15 cellular contexts compared by ENCODE assay signal in the genomic region with DNA sequence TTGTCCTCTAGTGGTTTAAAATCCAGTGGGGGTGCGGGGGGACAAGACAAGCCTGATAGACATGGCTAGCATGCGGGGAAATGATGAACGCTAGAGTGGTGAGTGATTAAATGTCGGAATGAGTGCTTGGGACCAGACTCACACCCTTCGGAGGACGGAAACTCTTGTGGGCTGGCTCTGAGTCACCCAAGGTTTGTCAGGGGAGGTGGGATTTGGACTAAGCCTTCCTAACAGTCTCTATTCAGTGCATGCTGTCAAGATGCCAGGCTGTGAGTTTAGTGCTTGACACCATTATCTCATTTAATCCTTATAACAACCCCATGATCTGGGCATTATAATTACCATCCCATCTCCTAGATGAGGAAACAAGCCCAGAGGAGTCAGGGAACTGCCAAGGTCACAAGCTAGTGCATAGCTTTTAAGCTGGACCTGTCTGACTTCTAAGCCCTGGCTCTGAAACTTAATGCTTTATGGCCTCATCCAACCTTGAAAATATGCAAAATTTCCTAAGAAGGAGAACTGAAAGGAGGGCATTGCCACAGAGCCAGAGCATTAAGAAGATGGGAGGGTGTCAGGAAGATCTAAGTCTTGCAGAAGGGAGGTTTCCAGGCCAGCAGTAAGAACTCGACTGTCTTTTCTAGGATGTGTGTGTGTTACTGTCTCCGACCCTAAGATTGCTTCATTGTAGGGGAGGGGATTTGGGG.
DNase-seq lines count a peak whose midpoint lies in the region; ATAC-seq, FAIRE-seq and TF ChIP-seq lines count a peak whose summit lies in the region.
"Had no signal": no experiment of that assay in that cellular context is flagged by ENCODE, and none has a peak within 500 bp of the region (broad histone marks: within the 10 kb centered on the region; RNA-seq: fewer than 3 reads in every experiment).

No MANE protein-coding gene starts in this region.

- no peak overlapping the region for H3K9ac ChIP-seq in neuronal stem cell (ENCODE audit: low read depth, low read length, poor library complexity)

- CTCF ChIA-PET in activated B cell treated with CpG ODN at 0.5 μM for 24 hours (lab: Charles Lee), result no interaction called here
- CTCF ChIA-PET in GM10248 (lab: Yijun Ruan, JAX), result no interaction called here

- H4K91ac ChIP-seq in neuronal stem cell (ENCODE audit: low read depth, low read length, poor library complexity), result no peak overlapping the region

- FAIRE-seq in H54 (lab: Jason Lieb, UNC), result peak; percentile 90

- H2BK5ac ChIP-seq in neuronal stem cell (ENCODE audit: low read length), result no peak overlapping the region

- no peak overlapping the region for H2BK12ac ChIP-seq in neuronal stem cell (ENCODE audit: low read length)

- H3K4me1 ChIP-seq in mesodermal cell (ENCODE audit: control insufficient read depth, insufficient read depth, low read length, poor library complexity, severe bottlenecking) (peaks cover 17% of the 10 kb centered on the region), neuronal stem cell (ENCODE audit: control insufficient read depth in 2 of 2, insufficient read depth in 1 of 2, low read depth in 1 of 2, low read length in 2 of 2) (peaks cover 0 to 8% of the 10 kb centered on the region in 2 donors)
- H3K4me1 ChIP-seq: Peyer's patch, suprapubic skin had no signal

- H3K27ac Mint-ChIP-seq in activated B cell treated with CpG ODN at 0.5 μM for 24 hours, result no peak overlapping the region
- H3K27ac Mint-ChIP-seq: CD8-positive, alpha-beta T cell; T-helper 2 cell treated with Interferon-gamma antibody and Interleukin-4, amounts not matched to agents 5 μg/mL and 100 μg/mL, for 36 hours had no signal

- no peaks in the 10 kb centered on the region for H3K36me3 ChIP-seq in mesodermal cell (ENCODE audit: control insufficient read depth, insufficient read depth, low read length)
- no peaks in the 10 kb centered on the region for H3K36me3 ChIP-seq in neuronal stem cell (replicated peaks in 1 of 2; ENCODE audit: control insufficient read depth in 2 of 2, insufficient read depth in 2 of 2, low read length in 2 of 2)
- H3K36me3 ChIP-seq: Peyer's patch, suprapubic skin had no signal

- H2BK15ac ChIP-seq in neuronal stem cell (ENCODE audit: low read length), result no peak overlapping the region

- H3K4me3 Mint-ChIP-seq in activated B cell treated with CpG ODN at 0.5 μM for 24 hours, result no peak overlapping the region
- H3K4me3 Mint-ChIP-seq: CD8-positive, alpha-beta T cell; immature natural killer cell; T-helper 2 cell treated with Interferon-gamma antibody and Interleukin-4, amounts not matched to agents 5 μg/mL and 100 μg/mL, for 36 hours had no signal

- no peak overlapping the region for H3K4ac ChIP-seq in neuronal stem cell (ENCODE audit: low read length)

- no peaks in the 10 kb centered on the region for H3K9me3 Mint-ChIP-seq in activated B cell treated with CpG ODN at 0.5 μM for 24 hours
- H3K9me3 Mint-ChIP-seq: CD8-positive, alpha-beta T cell; immature natural killer cell; T-helper 2 cell treated with Interferon-gamma antibody and Interleukin-4, amounts not matched to agents 5 μg/mL and 100 μg/mL, for 36 hours had no signal

- no peak overlapping the region for H3K23ac ChIP-seq in neuronal stem cell (ENCODE audit: low read depth, low read length, poor library complexity)

- no peak overlapping the region for H2AK5ac ChIP-seq in neuronal stem cell (ENCODE audit: low read depth, low read length)

- H3K79me1 ChIP-seq in neuronal stem cell (ENCODE audit: low read depth, low read length), result no peaks in the 10 kb centered on the region

- H3K36me3 Mint-ChIP-seq in activated B cell treated with CpG ODN at 0.5 μM for 24 hours (ENCODE audit: low read depth), result no peaks in the 10 kb centered on the region
- H3K36me3 Mint-ChIP-seq: CD8-positive, alpha-beta T cell had no signal

- DNase-seq in AG20443 (ENCODE audit: low spot score) (peak; percentile 62), H54 (ENCODE audit: insufficient read length, low spot score) (peak; percentile 61), activated B cell treated with CpG ODN at 0.5 μM for 24 hours (no peak), GM10248 (ENCODE audit: extremely low spot score) (no peak), neuronal stem cell (ENCODE audit: low spot score) (no peak), KG1 (lab: John Stamatoyannopoulos, UW) (no peak)
- DNase-seq: activated naive CD4-positive, alpha-beta T cell; CD8-positive, alpha-beta T cell; cortex of kidney; immature natural killer cell; Peyer's patch had no signal

- H2BK120ac ChIP-seq in neuronal stem cell (ENCODE audit: low read depth, low read length), result no peak overlapping the region

- ATAC-seq in activated B cell treated with CpG ODN at 0.5 μM for 24 hours (ENCODE audit: low read depth), result peak; percentile 28
- ATAC-seq in HG02678 (IDR thresholded peaks at IDR 0.05; ENCODE audit: unreplicated experiment), result no peak
- ATAC-seq: CD8-positive, alpha-beta T cell had no signal

- H4K8ac ChIP-seq in neuronal stem cell (ENCODE audit: low read depth, low read length), result no peak overlapping the region

- H3K27me3 Mint-ChIP-seq in activated B cell treated with CpG ODN at 0.5 μM for 24 hours, result peaks cover 38% of the 10 kb centered on the region

- H3K9me3 ChIP-seq in mesodermal cell (ENCODE audit: control insufficient read depth, low read length) (no peaks in the 10 kb centered on the region), neuronal stem cell (replicated peaks in 1 of 2; ENCODE audit: control insufficient read depth in 2 of 2, insufficient read depth in 1 of 2, low read depth in 1 of 2, low read length in 2 of 2) (no peaks in the 10 kb centered on the region)
- H3K9me3 ChIP-seq: Peyer's patch, suprapubic skin had no signal

- H3K18ac ChIP-seq in neuronal stem cell (ENCODE audit: low read length), result no peak overlapping the region

- POLR2A ChIA-PET in activated B cell treated with CpG ODN at 0.5 μM for 24 hours (lab: Charles Lee), result no interaction called here
- POLR2A ChIA-PET in GM10248 (lab: Yijun Ruan, JAX), result no interaction called here

- H3K4me3 ChIP-seq in mesodermal cell (ENCODE audit: extremely low read depth, insufficient read depth, low read length, poor library complexity, severe bottlenecking), result no peak overlapping the region
- H3K4me3 ChIP-seq in neuronal stem cell (ENCODE audit: low read length in 2 of 2), result no peak overlapping the region
- H3K4me3 ChIP-seq: Peyer's patch, suprapubic skin had no signal

- H3K4me1 Mint-ChIP-seq in activated B cell treated with CpG ODN at 0.5 μM for 24 hours, result peaks cover 15% of the 10 kb centered on the region
- H3K4me1 Mint-ChIP-seq: immature natural killer cell had no signal

- intact Hi-C loops in activated B cell treated with CpG ODN at 0.5 μM for 24 hours (cut with micrococcal nuclease), result no loop called here

- no peak for TF ChIP-seq POLR2A in H54 (IDR thresholded peaks at IDR 0.05; ENCODE audit: low read depth, low read length)

- H3K27ac ChIP-seq in mesodermal cell (ENCODE audit: low read depth, low read length, severe bottlenecking) (peak overlapping the region; percentile 74), neuronal stem cell (replicated peaks; ENCODE audit: low read length) (no peak overlapping the region)
- H3K27ac ChIP-seq: Peyer's patch, suprapubic skin had no signal

- no peak for TF ChIP-seq CTCF in activated B cell treated with CpG ODN at 0.5 μM for 24 hours (IDR thresholded peaks at IDR 0.05)
- TF ChIP-seq CTCF in GM10248 (IDR thresholded peaks at IDR 0.05; ENCODE audit: control extremely low read depth, extremely low read depth, low read depth, missing control alignments), result no peak

- no peak overlapping the region for H2AFZ ChIP-seq in neuronal stem cell (ENCODE audit: low read length)

- peaks cover 0 to 8% (median 5%) of the 10 kb centered on the region in 3 experiments for H3K27me3 ChIP-seq in neuronal stem cell (ENCODE audit: control insufficient read depth in 3 of 3, insufficient read depth in 3 of 3, low read depth in 1 of 3, low read length in 3 of 3)
- H3K27me3 ChIP-seq: Peyer's patch had no signal

- WGBS in mesodermal cell (ENCODE audit: insufficient coverage in 2 of 2), 2 experiments, result 69 to 81% methylated on average over 4 to 7 of the region's 8 CpGs
- no CpG with 5 or more reads among the region's 8 CpGs for WGBS in neuronal stem cell (ENCODE audit: extremely low coverage in 2 of 2, insufficient read length in 2 of 2, insufficient replicate concordance in 1 of 2), 2 donors

- H3K14ac ChIP-seq in neuronal stem cell (ENCODE audit: low read length), result no peak overlapping the region

- H3K4me2 ChIP-seq in neuronal stem cell (ENCODE audit: insufficient read depth, low read length, poor library complexity, severe bottlenecking), result no peak overlapping the region

Comparison
In these comparisons a context has a peak if more than half of its experiments do, and no peak if none do; other contexts are left out.
1. DNase-seq: peak in AG20443 (single experiment) and H54 (single experiment); none in activated B cell treated with CpG ODN at 0.5 μM for 24 hours (single experiment), GM10248 (single experiment), neuronal stem cell (single experiment) and KG1 (single experiment).